Comparison of ENCODE assay signal across 8 cellular contexts in the genomic region with DNA sequence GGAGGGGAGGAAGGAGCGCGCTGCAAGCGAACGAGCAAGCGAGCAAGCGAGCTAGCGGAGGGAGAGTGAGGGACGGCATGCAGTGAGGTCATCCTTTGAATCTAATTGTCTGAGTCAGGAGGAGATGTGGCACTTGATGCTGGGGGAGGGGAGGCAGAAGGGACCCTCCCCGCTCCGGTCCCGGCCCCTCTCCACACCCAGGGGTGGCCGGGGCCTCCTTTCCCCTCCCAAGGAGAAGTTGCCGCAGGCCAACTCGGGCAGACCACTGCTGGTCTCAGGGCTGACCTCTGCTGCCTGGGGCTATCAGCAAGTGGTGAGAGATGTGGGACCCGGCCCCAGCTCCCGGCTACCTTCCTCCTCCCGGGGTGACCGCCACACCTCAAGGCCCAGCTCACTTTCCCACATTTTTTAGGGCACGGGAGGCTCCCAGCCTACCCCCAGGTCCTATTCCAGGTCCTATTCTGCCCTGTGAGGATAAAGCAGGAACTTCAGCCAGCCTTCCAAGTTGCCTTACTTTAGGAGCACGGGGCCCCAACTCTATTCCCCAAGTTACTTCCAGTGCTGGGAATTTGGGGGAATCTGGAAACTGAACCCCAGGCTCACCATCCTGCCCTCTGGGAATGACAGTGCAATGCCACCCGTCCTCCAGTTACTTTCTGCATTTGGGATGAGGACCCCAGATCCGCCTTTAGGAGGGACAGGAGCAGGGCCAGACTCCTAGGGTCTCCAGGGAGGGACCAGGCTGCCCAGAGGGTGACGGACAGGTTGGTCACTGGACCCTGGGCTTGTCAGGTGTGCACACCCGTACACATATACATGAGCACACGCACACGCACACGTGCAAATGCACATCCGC. TPM values are rescaled to one million over a fixed set of nuclear protein-coding genes. Genes with fewer than 3 reads are reported as not detected.
DNase-seq lines count a peak whose midpoint lies in the region; ATAC-seq lines count a peak whose summit lies in the region.

No MANE protein-coding gene starts in this region.

- no peak overlapping the region for H2AFZ ChIP-seq in mesenchymal stem cell (ENCODE audit: low read depth, low read length)

- no peak overlapping the region for H2BK5ac ChIP-seq in mesenchymal stem cell (ENCODE audit: low read depth, low read length, poor library complexity, severe bottlenecking)

- peak; percentile 45 for ATAC-seq in Right ventricle myocardium inferior
- no peak for ATAC-seq in GM21723 (IDR thresholded peaks at IDR 0.05; ENCODE audit: unreplicated experiment)

- H2BK120ac ChIP-seq in mesenchymal stem cell (ENCODE audit: low read depth, low read length) = no peak overlapping the region

- H3K23ac ChIP-seq in mesenchymal stem cell (ENCODE audit: low read length in 2 of 2) = peak overlapping the region in 1 of 2 experiments; percentile 94

- H2AK5ac ChIP-seq in mesenchymal stem cell (ENCODE audit: low read length, severe bottlenecking) = no peak overlapping the region

- H3K9me3 ChIP-seq in mesenchymal stem cell (ENCODE audit: control insufficient read depth, low read length) = no peaks in the 10 kb centered on the region

- WGBS in mesenchymal stem cell = 11% methylated on average over 12 of the region's 28 CpGs

- H3K27me3 ChIP-seq in mesenchymal stem cell (ENCODE audit: control insufficient read depth in 1 of 2, insufficient read depth in 1 of 2, low read length in 2 of 2) = peaks cover 74 to 95% of the 10 kb centered on the region in 2 experiments

- H4K8ac ChIP-seq in mesenchymal stem cell (ENCODE audit: low read length) = no peak overlapping the region

- no peaks in the 10 kb centered on the region for H3K36me3 ChIP-seq in mesenchymal stem cell (ENCODE audit: control insufficient read depth in 1 of 2, insufficient read depth in 2 of 2, low read depth in 1 of 2, low read length in 2 of 2)

- peak overlapping the region; percentile 66 for H3K4me2 ChIP-seq in mesenchymal stem cell (ENCODE audit: low read length, poor library complexity, severe bottlenecking)

- H3K14ac ChIP-seq in mesenchymal stem cell (ENCODE audit: low read length in 2 of 2) = no peak overlapping the region

- no peak overlapping the region for H3K4me3 Mint-ChIP-seq in activated T-helper 1 cell treated with anti-CD3 and anti-CD28 coated beads, Interleukin-12 subunit alpha, Interleukin-12 subunit beta, Interleukin-2, Interleukin-4 antibody, amounts not matched to agents 30 ng/mL and 10 ng/mL and 1 ng/mL, durations not matched to agents 14 hours and 24 hours and 36 hours

- H3K27ac Mint-ChIP-seq in activated T-helper 1 cell treated with anti-CD3 and anti-CD28 coated beads, Interleukin-12 subunit alpha, Interleukin-12 subunit beta, Interleukin-2, Interleukin-4 antibody, amounts not matched to agents 30 ng/mL and 10 ng/mL and 1 ng/mL, durations not matched to agents 14 hours and 24 hours and 36 hours = no peak overlapping the region

- H2BK12ac ChIP-seq in mesenchymal stem cell (ENCODE audit: low read length in 2 of 2) = no peak overlapping the region

- H3K4me1 Mint-ChIP-seq in activated T-helper 1 cell treated with anti-CD3 and anti-CD28 coated beads, Interleukin-12 subunit alpha, Interleukin-12 subunit beta, Interleukin-2, Interleukin-4 antibody, amounts not matched to agents 30 ng/mL and 10 ng/mL and 1 ng/mL, durations not matched to agents 14 hours and 24 hours and 36 hours (ENCODE audit: low read depth) = no peaks in the 10 kb centered on the region

- no peak overlapping the region for H2BK15ac ChIP-seq in mesenchymal stem cell (ENCODE audit: low read depth, poor library complexity, severe bottlenecking)

- no peak for DNase-seq in Right ventricle myocardium inferior (ENCODE audit: missing footprints)
- no peak for DNase-seq in cardiac septum (ENCODE audit: low spot score)
- peak; percentile 17 for DNase-seq in dedifferentiated amniotic fluid mesenchymal stem cell (ENCODE audit: extremely low spot score)
- peak; percentile 58 for DNase-seq in mesenchymal stem cell
- no peak for DNase-seq in activated T-helper 1 cell treated with anti-CD3 and anti-CD28 coated beads, Interleukin-12 subunit alpha, Interleukin-12 subunit beta, Interleukin-2, Interleukin-4 antibody, amounts not matched to agents 30 ng/mL and 10 ng/mL and 1 ng/mL, durations not matched to agents 14 hours and 24 hours and 36 hours (ENCODE audit: low spot score)
- DNase-seq in H4 (ENCODE audit: low spot score) = no peak
- DNase-seq in 8988T = no peak

- intact Hi-C loops in Right ventricle myocardium inferior (cut with DNase I) (no loop called here), cardiac septum (cut with DNase I) (no loop called here)
- intact Hi-C loops in activated T-helper 1 cell treated with anti-CD3 and anti-CD28 coated beads, Interleukin-12 subunit alpha, Interleukin-12 subunit beta, Interleukin-2, Interleukin-4 antibody, amounts not matched to agents 30 ng/mL and 10 ng/mL and 1 ng/mL, durations not matched to agents 14 hours and 24 hours and 36 hours (cut with micrococcal nuclease) = loop anchor here (1.0 kb wide), 1 partner anchor 9 kb away; no protein-coding TSS in a partner anchor

- H3K9ac ChIP-seq in mesenchymal stem cell (ENCODE audit: low read length) = peak overlapping the region; percentile 45

- H3K4me1 ChIP-seq in mesenchymal stem cell (ENCODE audit: control insufficient read depth, insufficient read depth, low read depth, low read length) = peaks cover 12% of the 10 kb centered on the region

- no peaks in the 10 kb centered on the region for H3K79me1 ChIP-seq in mesenchymal stem cell (replicated peaks; ENCODE audit: low read length, poor library complexity, severe bottlenecking)

- peak overlapping the region; percentile 35 to 41 for H3K4me3 ChIP-seq in mesenchymal stem cell (ENCODE audit: insufficient read depth in 1 of 2, low read depth in 1 of 2, low read length in 2 of 2)

- H4K91ac ChIP-seq in mesenchymal stem cell (ENCODE audit: low read length) = no peak overlapping the region

- no peaks in the 10 kb centered on the region for H3K36me3 Mint-ChIP-seq in activated T-helper 1 cell treated with anti-CD3 and anti-CD28 coated beads, Interleukin-12 subunit alpha, Interleukin-12 subunit beta, Interleukin-2, Interleukin-4 antibody, amounts not matched to agents 30 ng/mL and 10 ng/mL and 1 ng/mL, durations not matched to agents 14 hours and 24 hours and 36 hours (ENCODE audit: low read depth)

- peaks cover 54% of the 10 kb centered on the region for H3K27me3 Mint-ChIP-seq in activated T-helper 1 cell treated with anti-CD3 and anti-CD28 coated beads, Interleukin-12 subunit alpha, Interleukin-12 subunit beta, Interleukin-2, Interleukin-4 antibody, amounts not matched to agents 30 ng/mL and 10 ng/mL and 1 ng/mL, durations not matched to agents 14 hours and 24 hours and 36 hours (ENCODE audit: insufficient read depth)

- no peak overlapping the region for H3K4ac ChIP-seq in mesenchymal stem cell (ENCODE audit: low read depth in 1 of 2, low read length in 2 of 2)

- no peak overlapping the region for H3K27ac ChIP-seq in mesenchymal stem cell (ENCODE audit: low read length, poor library complexity, severe bottlenecking)

- no peaks in the 10 kb centered on the region for H3K9me3 Mint-ChIP-seq in activated T-helper 1 cell treated with anti-CD3 and anti-CD28 coated beads, Interleukin-12 subunit alpha, Interleukin-12 subunit beta, Interleukin-2, Interleukin-4 antibody, amounts not matched to agents 30 ng/mL and 10 ng/mL and 1 ng/mL, durations not matched to agents 14 hours and 24 hours and 36 hours

- no peak overlapping the region for H3K18ac ChIP-seq in mesenchymal stem cell (ENCODE audit: low read depth in 1 of 2, low read length in 2 of 2)

RNA-seq across cellular contexts. Expression of gene CNTFR, which starts 11.1 kb away (rescaled TPM):
- total RNA-seq in Right ventricle myocardium inferior = 8.7 TPM
- total RNA-seq in cardiac septum = 1.1 TPM
- polyA plus RNA-seq in mesenchymal stem cell (2013, experiment 1 of 2) = 0.03 TPM
- polyA plus RNA-seq in mesenchymal stem cell (2013, experiment 2 of 2) = 0.01 TPM
- total RNA-seq in activated T-helper 1 cell treated with anti-CD3 and anti-CD28 coated beads, Interleukin-12 subunit alpha, Interleukin-12 subunit beta, Interleukin-2, Interleukin-4 antibody, amounts not matched to agents 30 ng/mL and 10 ng/mL and 1 ng/mL, durations not matched to agents 14 hours and 24 hours and 36 hours = not detected in 2 replicates
- 0.15 and 0.55 TPM in 2 replicates for total RNA-seq in H4 (2014; rRNA removed; shearing (Covaris generic))

RNA-seq across cellular contexts. Expression of gene RPP25L, which starts 33.4 kb away (rescaled TPM):
- 38.3 TPM for total RNA-seq in Right ventricle myocardium inferior
- total RNA-seq in cardiac septum = 39.4 TPM
- 22.9 TPM for polyA plus RNA-seq in mesenchymal stem cell (2013, experiment 1 of 2)
- 22.5 TPM for polyA plus RNA-seq in mesenchymal stem cell (2013, experiment 2 of 2)
- total RNA-seq in activated T-helper 1 cell treated with anti-CD3 and anti-CD28 coated beads, Interleukin-12 subunit alpha, Interleukin-12 subunit beta, Interleukin-2, Interleukin-4 antibody, amounts not matched to agents 30 ng/mL and 10 ng/mL and 1 ng/mL, durations not matched to agents 14 hours and 24 hours and 36 hours = 37.5 and 40.2 TPM in 2 replicates
- total RNA-seq in H4 (2014; rRNA removed; shearing (Covaris generic)) = 52.8 and 59.3 TPM in 2 replicates

RNA-seq across cellular contexts. Expression of gene DCTN3, which starts 41.8 kb away (rescaled TPM):
- total RNA-seq in Right ventricle myocardium inferior (133 TPM), cardiac septum (101 TPM)
- 96.8 TPM for polyA plus RNA-seq in mesenchymal stem cell (2013, experiment 1 of 2)
- 99.4 TPM for polyA plus RNA-seq in mesenchymal stem cell (2013, experiment 2 of 2)
- 59.3 and 62.2 TPM in 2 replicates for total RNA-seq in activated T-helper 1 cell treated with anti-CD3 and anti-CD28 coated beads, Interleukin-12 subunit alpha, Interleukin-12 subunit beta, Interleukin-2, Interleukin-4 antibody, amounts not matched to agents 30 ng/mL and 10 ng/mL and 1 ng/mL, durations not matched to agents 14 hours and 24 hours and 36 hours
- total RNA-seq in H4 (2014; rRNA removed; shearing (Covaris generic)) = 153 and 168 TPM in 2 replicates

RNA-seq across cellular contexts. Expression of gene ARID3C, which starts 50.4 kb away (rescaled TPM):
- total RNA-seq in Right ventricle myocardium inferior = not detected
- total RNA-seq in cardiac septum = not detected
- polyA plus RNA-seq in mesenchymal stem cell (2013, experiment 1 of 2) = 0.04 TPM
- 0.04 TPM for polyA plus RNA-seq in mesenchymal stem cell (2013, experiment 2 of 2)
- 0.23 TPM in 1 of 2 replicates, not detected in the other for total RNA-seq in activated T-helper 1 cell treated with anti-CD3 and anti-CD28 coated beads, Interleukin-12 subunit alpha, Interleukin-12 subunit beta, Interleukin-2, Interleukin-4 antibody, amounts not matched to agents 30 ng/mL and 10 ng/mL and 1 ng/mL, durations not matched to agents 14 hours and 24 hours and 36 hours
- 0.21 TPM in 1 of 2 replicates, not detected in the other for total RNA-seq in H4 (2014; rRNA removed; shearing (Covaris generic))

RNA-seq across cellular contexts. Expression of gene ENHO, which starts 55.7 kb away (rescaled TPM):
- total RNA-seq in Right ventricle myocardium inferior (0.51 TPM), cardiac septum (1.3 TPM)
- 0.43 TPM for polyA plus RNA-seq in mesenchymal stem cell (2013, experiment 1 of 2)
- 0.37 TPM for polyA plus RNA-seq in mesenchymal stem cell (2013, experiment 2 of 2)
- total RNA-seq in activated T-helper 1 cell treated with anti-CD3 and anti-CD28 coated beads, Interleukin-12 subunit alpha, Interleukin-12 subunit beta, Interleukin-2, Interleukin-4 antibody, amounts not matched to agents 30 ng/mL and 10 ng/mL and 1 ng/mL, durations not matched to agents 14 hours and 24 hours and 36 hours = not detected in 2 replicates
- total RNA-seq in H4 (2014; rRNA removed; shearing (Covaris generic)) = 1.9 and 2.3 TPM in 2 replicates

Comparison
In these comparisons a context has a peak if more than half of its experiments do, and no peak if none do; other contexts are left out.
1. DNase-seq: peak in dedifferentiated amniotic fluid mesenchymal stem cell (single experiment) and mesenchymal stem cell (single experiment); none in Right ventricle myocardium inferior (single experiment), cardiac septum (single experiment), activated T-helper 1 cell treated with anti-CD3 and anti-CD28 coated beads, Interleukin-12 subunit alpha, Interleukin-12 subunit beta, Interleukin-2, Interleukin-4 antibody, amounts not matched to agents 30 ng/mL and 10 ng/mL and 1 ng/mL, durations not matched to agents 14 hours and 24 hours and 36 hours (single experiment), H4 (single experiment) and 8988T (single experiment).